Comparison of ENCODE assay signal across 1 cellular context in genomic region chr3:12483364-12483763, GRCh38.
TF ChIP-seq lines count a peak whose summit lies in the region.

No MANE protein-coding gene starts in this region.

TF ChIP-seq in GM23338, 12 proteins besides CTCF, POLR2A, EP300 and RAD21 (continued from another document):
- no peak for TF ChIP-seq ZNF462 (CRISPR knock-in tag; IDR thresholded peaks at IDR 0.05)
- no peak for TF ChIP-seq REST (IDR thresholded peaks at IDR 0.05; ENCODE audit: unreplicated experiment)
- no peak for TF ChIP-seq ZNF114 (CRISPR knock-in tag; IDR thresholded peaks at IDR 0.05)
- no peak for TF ChIP-seq NANOG (IDR thresholded peaks at IDR 0.05; ENCODE audit: borderline replicate concordance)
- no peak for TF ChIP-seq CREB1 (CRISPR knock-in tag; IDR thresholded peaks at IDR 0.05; ENCODE audit: low read depth)
- TF ChIP-seq ZNF331 (CRISPR knock-in tag; IDR thresholded peaks at IDR 0.05; ENCODE audit: low read depth): no peak
